ENCODE assay signal across 10 cellular contexts in genomic region chr12:71838661-71839060, GRCh38. TPM values are rescaled to one million over a fixed set of nuclear protein-coding genes. Genes with fewer than 3 reads are reported as not detected.
DNase-seq lines count a peak whose midpoint lies in the region; ATAC-seq and TF ChIP-seq lines count a peak whose summit lies in the region.
"Had no signal": no experiment of that assay in that cellular context is flagged by ENCODE, and none has a peak within 500 bp of the region (broad histone marks: within the 10 kb centered on the region; RNA-seq: fewer than 3 reads in every experiment).

No MANE protein-coding gene starts in this region.

- TF ChIP-seq CTCF in 22Rv1 (IDR thresholded peaks at IDR 0.05) (no peak), natural killer cell (IDR thresholded peaks at IDR 0.05) (no peak)

- ATAC-seq in natural killer cell = no peak
- no peak for ATAC-seq in GM21360 (IDR thresholded peaks at IDR 0.05; ENCODE audit: unreplicated experiment)
- no peak for ATAC-seq in GM19463 (IDR thresholded peaks at IDR 0.05; ENCODE audit: unreplicated experiment)

- peaks cover 16 to 31% (median 31%) of the 10 kb centered on the region in 3 donors for H3K4me1 Mint-ChIP-seq in IgD-negative memory B cell
- peaks cover 35 to 40% of the 10 kb centered on the region in 2 donors for H3K4me1 Mint-ChIP-seq in natural killer cell

- H3K27me3 Mint-ChIP-seq in IgD-negative memory B cell (peaks cover 9% of the 10 kb centered on the region), natural killer cell (ENCODE audit: low read depth in 2 of 2) (peaks cover 10 to 20% of the 10 kb centered on the region in 2 donors)

- peak overlapping the region; percentile 91 to 97 (median 94) for H3K4me3 Mint-ChIP-seq in IgD-negative memory B cell
- H3K4me3 Mint-ChIP-seq in natural killer cell = peak overlapping the region; percentile 96

- DNase-seq in caudate nucleus (lab: John Stamatoyannopoulos, UW) = no peak
- no peak for DNase-seq in natural killer cell
- DNase-seq in NOMO-1 (lab: John Stamatoyannopoulos, UW; ENCODE audit: unreplicated experiment in 2 of 2) = no peak
- DNase-seq in SKM-1 treated with dmso at 0.1 percent for 144 hours (lab: John Stamatoyannopoulos, UW; ENCODE audit: unreplicated experiment) = no peak
- DNase-seq: effector CD8-positive, alpha-beta T cell; T-helper 9 cell had no signal

- intact Hi-C loops in natural killer cell (cut with micrococcal nuclease) = loop anchor here (1.0 to 10.0 kb wide), 2 partner anchors 83 to 174 kb away; partner anchors contain the start of genes THAP2 and ZFC3H1

- no peaks in the 10 kb centered on the region for H3K9me3 Mint-ChIP-seq in IgD-negative memory B cell
- no peaks in the 10 kb centered on the region for H3K9me3 Mint-ChIP-seq in natural killer cell

- H3K36me3 Mint-ChIP-seq in IgD-negative memory B cell = no peaks in the 10 kb centered on the region
- no peaks in the 10 kb centered on the region for H3K36me3 Mint-ChIP-seq in natural killer cell

- H3K27ac ChIP-seq in 22Rv1 (peak overlapping the region; percentile 86), caudate nucleus (ENCODE audit: low read depth, low read length) (peak overlapping the region; percentile 94)

- H3K27ac Mint-ChIP-seq in IgD-negative memory B cell = peak overlapping the region; percentile 96 to 99 (median 99)
- H3K27ac Mint-ChIP-seq in natural killer cell = peak overlapping the region; percentile 97

RNA-seq across cellular contexts. Expression of gene TBC1D15, which starts 0.9 kb away (rescaled TPM):
- 28.3 TPM for polyA plus RNA-seq in IgD-negative memory B cell
- total RNA-seq in natural killer cell = 10 to 100 TPM; 52.7 to 65.1 (median 61.6) TPM
